In genomic region chr3:97658670-97659285, GRCh38 we compare ENCODE assay signal across 7 cellular contexts.
DNase-seq lines count a peak whose midpoint lies in the region; ATAC-seq, FAIRE-seq and TF ChIP-seq lines count a peak whose summit lies in the region.

No MANE protein-coding gene starts in this region.

- POLR2A ChIA-PET in CD4-positive, alpha-beta memory T cell (lab: Charles Lee; ENCODE audit: partially characterized antibody), result no interaction called here

- no peaks in the 10 kb centered on the region for H3K36me3 ChIP-seq in MM.1S (replicated peaks; ENCODE audit: insufficient read depth, low read length)
- no peaks in the 10 kb centered on the region for H3K36me3 ChIP-seq in SK-N-MC (ENCODE audit: insufficient read depth, low read length)
- no peaks in the 10 kb centered on the region for H3K36me3 ChIP-seq in CD4-positive, alpha-beta memory T cell (ENCODE audit: insufficient read depth, low read length)

- H3K27me3 ChIP-seq in MM.1S (replicated peaks; ENCODE audit: insufficient read depth, low read length), result no peaks in the 10 kb centered on the region
- no peaks in the 10 kb centered on the region for H3K27me3 ChIP-seq in CD4-positive, alpha-beta memory T cell (ENCODE audit: insufficient read depth, low read length)

- no peaks in the 10 kb centered on the region for H4K20me1 ChIP-seq in MM.1S (ENCODE audit: insufficient read depth, low read length)

- no peak overlapping the region for H3K27ac ChIP-seq in MM.1S (ENCODE audit: low read length)
- H3K27ac ChIP-seq in SK-N-MC, result no peak overlapping the region
- H3K27ac ChIP-seq in CD4-positive, alpha-beta memory T cell (ENCODE audit: low read depth, low read length), result no peak overlapping the region

- H3K4me2 ChIP-seq in MM.1S (ENCODE audit: low read depth, low read length), result no peak overlapping the region

- no peaks in the 10 kb centered on the region for H3K4me1 ChIP-seq in MM.1S (ENCODE audit: low read length)
- H3K4me1 ChIP-seq in CD4-positive, alpha-beta memory T cell (ENCODE audit: insufficient read depth, low read length), result no peaks in the 10 kb centered on the region

- H3K4me1 Mint-ChIP-seq in CD4-positive, alpha-beta memory T cell, result no peaks in the 10 kb centered on the region

- CTCF ChIA-PET in CD4-positive, alpha-beta memory T cell (lab: Charles Lee; ENCODE audit: partially characterized antibody), result no interaction called here

- H3K9me3 ChIP-seq in MM.1S (replicated peaks; ENCODE audit: insufficient read depth, low read length) (no peaks in the 10 kb centered on the region), SK-N-MC (ENCODE audit: low read depth, low read length) (no peaks in the 10 kb centered on the region)
- no peaks in the 10 kb centered on the region for H3K9me3 ChIP-seq in CD4-positive, alpha-beta memory T cell (ENCODE audit: control insufficient read depth in 1 of 2, low read length in 2 of 2)

- peaks cover 0 to 5% of the 10 kb centered on the region in 2 donors for H3K27me3 Mint-ChIP-seq in CD4-positive, alpha-beta memory T cell

- H3K79me2 ChIP-seq in MM.1S (ENCODE audit: low read length), result no peaks in the 10 kb centered on the region

- TF ChIP-seq POLR2A in lower leg skin (IDR thresholded peaks at IDR 0.05), result no peak

- H3K36me3 Mint-ChIP-seq in CD4-positive, alpha-beta memory T cell, result no peaks in the 10 kb centered on the region

- TF ChIP-seq CTCF in MM.1S (IDR thresholded peaks at IDR 0.05; ENCODE audit: low read length) (peak; percentile 78), lower leg skin (IDR thresholded peaks at IDR 0.05) (no peak)

- H3K9ac ChIP-seq in MM.1S (ENCODE audit: low read length) (no peak overlapping the region), SK-N-MC (ENCODE audit: insufficient read length) (no peak overlapping the region)

- no peak overlapping the region for H2AFZ ChIP-seq in MM.1S (ENCODE audit: low read length)

- ATAC-seq in GM18858 (IDR thresholded peaks at IDR 0.05; ENCODE audit: unreplicated experiment), result peak; percentile 67

- peak; percentile 39 for FAIRE-seq in frontal cortex (lab: Jason Lieb, UNC)

- H3K9me3 Mint-ChIP-seq in CD4-positive, alpha-beta memory T cell, result peaks cover 0 to 1% (median 0%) of the 10 kb centered on the region in 8 donors

- H3K4me3 ChIP-seq in MM.1S (ENCODE audit: low read length) (no peak overlapping the region), SK-N-MC (no peak overlapping the region), lower leg skin (ENCODE audit: low read depth, poor library complexity, severe bottlenecking) (no peak overlapping the region)
- H3K4me3 ChIP-seq in CD4-positive, alpha-beta memory T cell (ENCODE audit: low read length in 2 of 2), result no peak overlapping the region

- no peaks in the 10 kb centered on the region for H3F3A ChIP-seq in MM.1S (ENCODE audit: insufficient read depth, low read length)

- peak; percentile 52 for DNase-seq in MM.1S
- peak; percentile 16 for DNase-seq in SK-N-MC (ENCODE audit: low read depth, low spot score)
- DNase-seq in frontal cortex (ENCODE audit: low spot score in 2 of 2), result no peak
- DNase-seq in CD4-positive, alpha-beta memory T cell, result no peak
- DNase-seq in lower leg skin (ENCODE audit: low spot score in 2 of 2), result no peak
- DNase-seq in effector CD4-positive, alpha-beta T cell, result no peak

- 46 to 56% methylated on average over 3 of the region's 3 CpGs for WGBS in lower leg skin, 2 donors

- no peak overlapping the region for H3K27ac Mint-ChIP-seq in CD4-positive, alpha-beta memory T cell

- intact Hi-C loops in CD4-positive, alpha-beta memory T cell (cut with micrococcal nuclease), result no loop called here
- intact Hi-C loops in lower leg skin (cut with DNase I; ENCODE audit: low total_unique reads), result no loop called here

- H3K9me2 ChIP-seq in MM.1S (replicated peaks; ENCODE audit: insufficient read depth, low read length), result no peaks in the 10 kb centered on the region

- no peak overlapping the region for H3K4me3 Mint-ChIP-seq in CD4-positive, alpha-beta memory T cell

Comparison
In these comparisons a context has a peak if more than half of its experiments do, and no peak if none do; other contexts are left out.
1. DNase-seq: peak in MM.1S (single experiment) and SK-N-MC (single experiment); none in frontal cortex (0 of 2), CD4-positive, alpha-beta memory T cell (0 of 5), lower leg skin (0 of 2) and effector CD4-positive, alpha-beta T cell (single experiment).